Comparison of ENCODE assay signal across 16 cellular contexts in genomic region chr1:24096009-24096736, GRCh38. TPM values are rescaled to one million over a fixed set of nuclear protein-coding genes. Genes with fewer than 3 reads are reported as not detected.
"Had no signal": no experiment of that assay in that cellular context is flagged by ENCODE, and none has a peak within 500 bp of the region (broad histone marks: within the 10 kb centered on the region; RNA-seq: fewer than 3 reads in every experiment).

No MANE protein-coding gene starts in this region.

- H3K4me1 ChIP-seq: thyroid gland, uterus had no signal

- H3K36me3 ChIP-seq: thyroid gland, uterus had no signal

- ATAC-seq: left colon; natural killer cell treated with Interleukin-12 subunit alpha and Interleukin-12 subunit beta and Interleukin-15 and Interleukin-18, amount 100 ng/mL, for 72 hours; stimulated activated naive B cell treated with anti-CD40 and anti-IgM and Interleukin-4, amounts not matched to agents 10 μg/mL and 1 μg/mL and 100 μg/mL, for 72 hours had no signal

- H3K27me3 ChIP-seq: thyroid gland, uterus had no signal

- H3K9me3 ChIP-seq: thyroid gland, uterus had no signal

- H3K4me3 ChIP-seq: thyroid gland, uterus had no signal

- DNase-seq: activated CD4-positive, alpha-beta T cell treated with anti-CD3 and anti-CD28 coated beads, Interleukin-2, amount 50 U/mL, for 1 hour; activated CD8-positive, alpha-beta memory T cell treated with anti-CD3 and anti-CD28 coated beads for 24 hours; aorta; effector memory CD4-positive, alpha-beta T cell; foreskin fibroblast; immature natural killer cell; left colon; stimulated activated naive B cell treated with anti-CD40 and anti-IgM and Interleukin-4, amounts not matched to agents 10 μg/mL and 1 μg/mL and 100 μg/mL, for 72 hours; T-helper 2 cell; thyroid gland; uterus had no signal

- H3K27ac ChIP-seq: thyroid gland, uterus had no signal

- FAIRE-seq: TTC549 had no signal

RNA-seq across cellular contexts. Expression of gene MYOM3, which starts 15.8 kb away (rescaled TPM):
- total RNA-seq: mononuclear cell; natural killer cell treated with Interleukin-12 subunit alpha and Interleukin-12 subunit beta and Interleukin-15 and Interleukin-18, amount 100 ng/mL, for 72 hours had no signal
- polyA plus RNA-seq: immature natural killer cell had no signal

RNA-seq across cellular contexts. Expression of gene IL22RA1, which starts 46.8 kb away (rescaled TPM):
- total RNA-seq: cerebellum; mononuclear cell; natural killer cell treated with Interleukin-12 subunit alpha and Interleukin-12 subunit beta and Interleukin-15 and Interleukin-18, amount 100 ng/mL, for 72 hours; pulmonary artery endothelial cell had no signal
- polyA plus RNA-seq: immature natural killer cell had no signal
